8 cellular contexts compared by ENCODE assay signal in genomic region chr17:80649672-80650338, GRCh38.
DNase-seq lines count a peak whose midpoint lies in the region; ATAC-seq, FAIRE-seq and TF ChIP-seq lines count a peak whose summit lies in the region.

No MANE protein-coding gene starts in this region.

- intact Hi-C loops in activated CD4-positive, alpha-beta T cell treated with anti-CD3 and anti-CD28 coated beads for 36 hours (cut with DNase I, micrococcal nuclease), result loop anchor here (1.0 to 5.0 kb wide), 4 partner anchors 14 to 242 kb away; no protein-coding TSS in a partner anchor

- H3K36me3 ChIP-seq in KOPT-K1 (ENCODE audit: insufficient read depth, low read length), result no peaks in the 10 kb centered on the region
- H3K36me3 ChIP-seq in mesodermal cell (ENCODE audit: control insufficient read depth, insufficient read depth, low read length), result no peaks in the 10 kb centered on the region

- H3K4me1 Mint-ChIP-seq in activated CD4-positive, alpha-beta T cell treated with anti-CD3 and anti-CD28 coated beads for 36 hours, result peaks cover 70% of the 10 kb centered on the region

- H3K4me3 Mint-ChIP-seq in activated CD4-positive, alpha-beta T cell treated with anti-CD3 and anti-CD28 coated beads for 36 hours, result peak overlapping the region; percentile 17

- no peak for DNase-seq in D721Med (ENCODE audit: insufficient read length, low spot score)
- peak; percentile 92 for DNase-seq in activated CD4-positive, alpha-beta T cell treated with anti-CD3 and anti-CD28 coated beads for 36 hours
- DNase-seq in dermis blood vessel endothelial cell, result peak; percentile 90
- peak; percentile 55 to 83 for DNase-seq in stimulated activated CD8-positive, alpha-beta memory T cell treated with anti-CD3 and anti-CD28 coated beads, Interleukin-7, amount 100 ng/mL, for 48 hours (ENCODE audit: extremely low read depth in 1 of 2, low read depth in 1 of 2)

- peaks cover 45% of the 10 kb centered on the region for H3K36me3 Mint-ChIP-seq in activated CD4-positive, alpha-beta T cell treated with anti-CD3 and anti-CD28 coated beads for 36 hours (ENCODE audit: low read depth)

- peaks cover 3% of the 10 kb centered on the region for H3K9me3 Mint-ChIP-seq in activated CD4-positive, alpha-beta T cell treated with anti-CD3 and anti-CD28 coated beads for 36 hours (ENCODE audit: low read depth)

- peaks cover 23% of the 10 kb centered on the region for H3K4me1 ChIP-seq in mesodermal cell (ENCODE audit: control insufficient read depth, insufficient read depth, low read length, poor library complexity, severe bottlenecking)

- POLR2A ChIA-PET in activated CD4-positive, alpha-beta T cell treated with anti-CD3 and anti-CD28 coated beads for 36 hours (lab: Charles Lee), result interaction anchor here (0.6 to 0.7 kb wide), 2 partner anchors 58 to 125 kb away, joined by 3 read pairs; no protein-coding TSS in a partner anchor

- no peak overlapping the region for H3K4me3 ChIP-seq in mesodermal cell (ENCODE audit: extremely low read depth, insufficient read depth, low read length, poor library complexity, severe bottlenecking)

- FAIRE-seq in D721Med (lab: Jason Lieb, UNC), result no peak

- TF ChIP-seq CTCF in D721Med (IDR thresholded peaks at IDR 0.05; ENCODE audit: insufficient read depth, missing control alignments), result peak; percentile 78

- H3K27me3 Mint-ChIP-seq in activated CD4-positive, alpha-beta T cell treated with anti-CD3 and anti-CD28 coated beads for 36 hours, result no peaks in the 10 kb centered on the region

- H3K9me3 ChIP-seq in KOPT-K1 (ENCODE audit: insufficient read depth, low read length, poor library complexity, severe bottlenecking) (peaks cover 3% of the 10 kb centered on the region), mesodermal cell (ENCODE audit: control insufficient read depth, low read length) (no peaks in the 10 kb centered on the region)

- CTCF ChIA-PET in activated CD4-positive, alpha-beta T cell treated with anti-CD3 and anti-CD28 coated beads for 36 hours (lab: Charles Lee), result interaction anchor here (1.1 to 1.9 kb wide), 2 partner anchors 9 to 10 kb away, joined by 5 to 8 read pairs; no protein-coding TSS in a partner anchor

- peak overlapping the region; percentile 85 for H3K27ac ChIP-seq in KOPT-K1 (ENCODE audit: low read depth, low read length, poor library complexity, severe bottlenecking)
- peak overlapping the region; percentile 26 for H3K27ac ChIP-seq in mesodermal cell (ENCODE audit: low read depth, low read length, severe bottlenecking)

- WGBS in mesodermal cell (ENCODE audit: insufficient coverage in 2 of 2), 2 experiments, result 74 to 76% methylated on average over 12 to 13 of the region's 14 CpGs

- ATAC-seq in activated CD4-positive, alpha-beta T cell treated with anti-CD3 and anti-CD28 coated beads for 36 hours, result peak; percentile 85
- no peak for ATAC-seq in HG02678 (IDR thresholded peaks at IDR 0.05; ENCODE audit: unreplicated experiment)
- no peak for ATAC-seq in GM21515 (IDR thresholded peaks at IDR 0.05; ENCODE audit: unreplicated experiment)

- H3K27ac Mint-ChIP-seq in activated CD4-positive, alpha-beta T cell treated with anti-CD3 and anti-CD28 coated beads for 36 hours, result peak overlapping the region; percentile 92
